22 cellular contexts compared by ENCODE assay signal in the genomic region with DNA sequence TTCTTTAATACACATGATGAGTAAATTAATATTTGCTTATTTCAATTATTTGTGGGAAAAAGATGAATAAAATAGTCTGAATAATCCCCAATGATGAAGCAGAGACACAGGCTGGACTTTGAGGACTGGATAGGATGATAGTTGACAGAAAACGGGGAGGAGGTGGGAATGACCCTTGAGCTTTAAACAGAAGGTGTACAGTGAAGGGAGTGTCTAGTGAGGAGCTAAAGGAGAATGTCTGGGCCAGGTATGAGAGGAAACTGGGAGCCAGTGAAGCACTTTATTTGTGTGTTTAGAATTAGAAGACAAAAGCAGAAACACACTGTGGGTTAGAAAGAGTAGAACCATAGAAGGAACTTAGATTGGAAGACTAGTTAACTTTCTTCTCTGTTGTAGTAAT.
DNase-seq lines count a peak whose midpoint lies in the region; ATAC-seq, FAIRE-seq and TF ChIP-seq lines count a peak whose summit lies in the region.
"Had no signal": no experiment of that assay in that cellular context is flagged by ENCODE, and none has a peak within 500 bp of the region (broad histone marks: within the 10 kb centered on the region; RNA-seq: fewer than 3 reads in every experiment).

No MANE protein-coding gene starts in this region.

- no peak overlapping the region for H3K27ac ChIP-seq in duodenal mucosa (ENCODE audit: low read depth, low read length)
- H3K27ac ChIP-seq in small intestine (ENCODE audit: low read depth in 1 of 2, low read length in 1 of 2), result no peak overlapping the region
- H3K27ac ChIP-seq in neural progenitor cell, result no peak overlapping the region
- H3K27ac ChIP-seq in caudate nucleus (ENCODE audit: low read depth, low read length), result no peak overlapping the region
- H3K27ac ChIP-seq: BLaER1 treated with 17β-estradiol and CSF1 and Interleukin-3, amounts not matched to agents 10 nM and 100 nM; C4-2B had no signal

- FAIRE-seq in small intestine (lab: Jason Lieb, UNC), result no peak
- FAIRE-seq: A204.1, D721Med, G401.6, GM12891, GM19239 had no signal

- peak overlapping the region; percentile 63 to 72 for H3K4me3 ChIP-seq in duodenal mucosa (ENCODE audit: low read depth in 1 of 2, low read length in 2 of 2)
- H3K4me3 ChIP-seq in small intestine (ENCODE audit: low read depth in 1 of 2, low read length in 2 of 2), result no peak overlapping the region
- no peak overlapping the region for H3K4me3 ChIP-seq in neural progenitor cell
- H3K4me3 ChIP-seq: BLaER1 treated with 17β-estradiol and CSF1 and Interleukin-3, amounts not matched to agents 10 nM and 100 nM had no signal

- DNase-seq in left colon, result no peak
- peak; percentile 73 for DNase-seq in small intestine
- no peak for DNase-seq in Ammon's horn (ENCODE audit: low spot score)
- no peak for DNase-seq in neural progenitor cell (ENCODE audit: low spot score)
- DNase-seq in caudate nucleus (lab: John Stamatoyannopoulos, UW), result no peak
- DNase-seq: 8988T; ACHN; Caco-2; Calu3; CD4-positive, alpha-beta T cell; CD8-positive, alpha-beta T cell; DMS79 treated with DMSO at 0.1 percent for 48 hours; GF-D8 had no signal

- no peaks in the 10 kb centered on the region for H3K36me3 Mint-ChIP-seq in neural progenitor cell
- H3K36me3 Mint-ChIP-seq: CD8-positive, alpha-beta T cell had no signal

- H3K36me3 ChIP-seq in duodenal mucosa (ENCODE audit: control insufficient read depth in 1 of 2, insufficient read depth in 2 of 2, low read length in 2 of 2) (no peaks in the 10 kb centered on the region), small intestine (ENCODE audit: control insufficient read depth in 2 of 2, insufficient read depth in 2 of 2, low read length in 2 of 2) (no peaks in the 10 kb centered on the region), neural progenitor cell (no peaks in the 10 kb centered on the region)
- H3K36me3 ChIP-seq: BLaER1 treated with 17β-estradiol and CSF1 and Interleukin-3, amounts not matched to agents 10 nM and 100 nM had no signal

- no peaks in the 10 kb centered on the region for H3K27me3 ChIP-seq in duodenal mucosa (ENCODE audit: control insufficient read depth in 1 of 2, insufficient read depth in 2 of 2, low read length in 2 of 2)
- H3K27me3 ChIP-seq in small intestine (ENCODE audit: control insufficient read depth in 2 of 2, insufficient read depth in 2 of 2, low read length in 2 of 2), result no peaks in the 10 kb centered on the region
- no peaks in the 10 kb centered on the region for H3K27me3 ChIP-seq in neural progenitor cell
- H3K27me3 ChIP-seq: BLaER1 treated with 17β-estradiol and CSF1 and Interleukin-3, amounts not matched to agents 10 nM and 100 nM had no signal

- H3K9me3 Mint-ChIP-seq in neural progenitor cell, result no peaks in the 10 kb centered on the region
- H3K9me3 Mint-ChIP-seq: CD8-positive, alpha-beta T cell had no signal

- H3K27ac Mint-ChIP-seq in neural progenitor cell, result no peak overlapping the region
- H3K27ac Mint-ChIP-seq: B cell; CD4-positive, alpha-beta T cell; CD8-positive, alpha-beta T cell had no signal

- no peak overlapping the region for H3K4me3 Mint-ChIP-seq in neural progenitor cell
- H3K4me3 Mint-ChIP-seq: B cell; CD4-positive, alpha-beta T cell; CD8-positive, alpha-beta T cell had no signal

- H3K79me2 ChIP-seq in neural progenitor cell (ENCODE audit: low read depth), result no peaks in the 10 kb centered on the region

- H3K4me1 Mint-ChIP-seq in neural progenitor cell, result peaks cover 7% of the 10 kb centered on the region
- H3K4me1 Mint-ChIP-seq: B cell had no signal

- no peaks in the 10 kb centered on the region for H4K20me1 ChIP-seq in neural progenitor cell (ENCODE audit: low read depth)
- H4K20me1 ChIP-seq: BLaER1 treated with 17β-estradiol and CSF1 and Interleukin-3, amounts not matched to agents 10 nM and 100 nM had no signal

- 22 to 62% (median 28%) methylated on average over 1 of the region's 1 CpG for WGBS in small intestine, 3 donors

- TF ChIP-seq CTCF in neural progenitor cell (IDR thresholded peaks at IDR 0.05), result no peak

- H3K4me1 ChIP-seq in duodenal mucosa (ENCODE audit: control insufficient read depth in 1 of 2, insufficient read depth in 2 of 2, low read length in 2 of 2) (peaks cover 8 to 9% of the 10 kb centered on the region in 2 donors), small intestine (ENCODE audit: control insufficient read depth in 2 of 2, insufficient read depth in 1 of 2, low read depth in 1 of 2, low read length in 1 of 2) (no peaks in the 10 kb centered on the region), neural progenitor cell (no peaks in the 10 kb centered on the region)
- H3K4me1 ChIP-seq: BLaER1 treated with 17β-estradiol and CSF1 and Interleukin-3, amounts not matched to agents 10 nM and 100 nM; Caco-2 had no signal

- H3K27me3 Mint-ChIP-seq in neural progenitor cell (ENCODE audit: insufficient read depth, low read depth), result no peaks in the 10 kb centered on the region
- H3K27me3 Mint-ChIP-seq: B cell; CD4-positive, alpha-beta T cell had no signal

- peak; percentile 84 for ATAC-seq in left colon
- ATAC-seq: CD8-positive, alpha-beta T cell had no signal

- H2AFZ ChIP-seq in neural progenitor cell (replicated peaks), result no peak overlapping the region

- intact Hi-C loops in left colon (cut with DNase I, micrococcal nuclease), result no loop called here

- no peaks in the 10 kb centered on the region for H3F3A ChIP-seq in neural progenitor cell (ENCODE audit: low read depth)

- H3K9ac ChIP-seq in duodenal mucosa (ENCODE audit: low read depth in 1 of 2, low read length in 2 of 2), result no peak overlapping the region
- no peak overlapping the region for H3K9ac ChIP-seq in neural progenitor cell
- H3K9ac ChIP-seq: BLaER1 treated with 17β-estradiol and CSF1 and Interleukin-3, amounts not matched to agents 10 nM and 100 nM had no signal

- H3K4me2 ChIP-seq in neural progenitor cell, result no peak overlapping the region
- H3K4me2 ChIP-seq: BLaER1 treated with 17β-estradiol and CSF1 and Interleukin-3, amounts not matched to agents 10 nM and 100 nM had no signal

- no peaks in the 10 kb centered on the region for H3K9me3 ChIP-seq in duodenal mucosa (ENCODE audit: control insufficient read depth in 1 of 2, low read length in 2 of 2)
- H3K9me3 ChIP-seq in small intestine (ENCODE audit: control insufficient read depth, low read depth), result no peaks in the 10 kb centered on the region
- H3K9me3 ChIP-seq in neural progenitor cell (ENCODE audit: low read depth), result no peaks in the 10 kb centered on the region
- H3K9me3 ChIP-seq: BLaER1 treated with 17β-estradiol and CSF1 and Interleukin-3, amounts not matched to agents 10 nM and 100 nM; Caco-2 had no signal

Comparison
In these comparisons a context has a peak if more than half of its experiments do, and no peak if none do; other contexts are left out.
1. H3K4me3 ChIP-seq: peak in duodenal mucosa (2 of 2); none in small intestine (0 of 2) and neural progenitor cell (single experiment).